26 cellular contexts compared by ENCODE assay signal in genomic region chr1:2890221-2890850, GRCh38.
"Had no signal": no experiment of that assay in that cellular context is flagged by ENCODE, and none has a peak within 500 bp of the region (broad histone marks: within the 10 kb centered on the region; RNA-seq: fewer than 3 reads in every experiment).

No MANE protein-coding gene starts in this region.

- H3K4me2 ChIP-seq: smooth muscle cell had no signal

- H3K4me3 ChIP-seq: breast epithelium, heart left ventricle, pancreas, psoas muscle, sigmoid colon, smooth muscle cell, uterus had no signal

- ATAC-seq: activated CD4-positive, alpha-beta T cell treated with anti-CD3 and anti-CD28 coated beads for 36 hours; activated CD8-positive, alpha-beta memory T cell treated with anti-CD3 and anti-CD28 coated beads, Interleukin-2, amount 10 ng/mL, durations not matched to agents 7 days and 5 days; activated CD8-positive, alpha-beta T cell treated with anti-CD3 and anti-CD28 coated beads, Interleukin-2, amount 10 ng/mL, durations not matched to agents 7 days and 5 days; activated naive CD8-positive, alpha-beta T cell treated with anti-CD3 and anti-CD28 coated beads, Interleukin-2, amount 50 U/mL, for 24 hours; esophagus mucosa; heart left ventricle; naive thymus-derived CD4-positive, alpha-beta T cell; pancreas; psoas muscle; stimulated activated memory B cell treated with anti-CD40 and anti-IgM and Interleukin-4, amounts not matched to agents 10 μg/mL and 1 μg/mL and 100 μg/mL, for 72 hours; stimulated activated naive CD8-positive, alpha-beta T cell treated with anti-CD3 and anti-CD28 coated beads, Interleukin-15, amount 100 ng/mL, for 72 hours had no signal

- H3K9me3 ChIP-seq: breast epithelium, heart left ventricle, pancreas, psoas muscle, sigmoid colon, uterus had no signal

- H3K4me1 ChIP-seq: breast epithelium, heart left ventricle, pancreas, psoas muscle, uterus had no signal

- DNase-seq: activated CD4-positive, alpha-beta T cell treated with anti-CD3 and anti-CD28 coated beads for 36 hours; activated CD4-positive, CD25-positive, alpha-beta regulatory T cell; activated CD8-positive, alpha-beta memory T cell treated with anti-CD3 and anti-CD28 coated beads, Interleukin-2, amount 10 ng/mL, durations not matched to agents 7 days and 5 days; activated CD8-positive, alpha-beta T cell treated with anti-CD3 and anti-CD28 coated beads, Interleukin-2, amount 10 ng/mL, durations not matched to agents 7 days and 5 days; activated naive CD8-positive, alpha-beta T cell treated with anti-CD3 and anti-CD28 coated beads, Interleukin-2, amount 50 U/mL, for 24 hours; activated T-cell treated with anti-CD3 and anti-CD28 coated beads, Interleukin-2, amount 50 U/mL, for 48 hours; central memory CD4-positive, alpha-beta T cell; foreskin fibroblast; heart left ventricle; hypothalamus; midbrain; naive thymus-derived CD4-positive, alpha-beta T cell; nucleus accumbens; pancreas; psoas muscle; sigmoid colon; stimulated activated CD4-positive, alpha-beta T cell treated with anti-CD3 and anti-CD28 coated beads, Interleukin-1b, Interleukin-23, amount 100 ng/mL, for 48 hours; stimulated activated CD4-positive, alpha-beta T cell treated with anti-CD3 and anti-CD28 coated beads, Interleukin-4, amount 100 ng/mL, for 4 hours; stimulated activated CD8-positive, alpha-beta memory T cell treated with anti-CD3 and anti-CD28 coated beads, Interleukin-4, amount 100 ng/mL, for 48 hours; stimulated activated naive CD8-positive, alpha-beta T cell treated with anti-CD3 and anti-CD28 coated beads, Interleukin-15, amount 100 ng/mL, for 72 hours; substantia nigra; uterus had no signal

- H3K36me3 ChIP-seq: breast epithelium, heart left ventricle, pancreas, sigmoid colon, uterus had no signal

- H3K27ac ChIP-seq: breast epithelium, heart left ventricle, pancreas, psoas muscle, sigmoid colon, uterus had no signal

- H3K27me3 ChIP-seq: pancreas had no signal
